In genomic region chr10:84541289-84541637, GRCh38 we compare ENCODE assay signal across 8 cellular contexts.
DNase-seq lines count a peak whose midpoint lies in the region; ATAC-seq and TF ChIP-seq lines count a peak whose summit lies in the region.

No MANE protein-coding gene starts in this region.

- peaks cover 0 to 4% of the 10 kb centered on the region in 2 donors for H3K4me1 ChIP-seq in thoracic aorta (ENCODE audit: control insufficient read depth in 1 of 2, low read depth in 2 of 2)
- peaks cover 6% of the 10 kb centered on the region for H3K4me1 ChIP-seq in mucosa of descending colon (ENCODE audit: low read depth)

- H3K27me3 Mint-ChIP-seq in activated T-cell treated with anti-CD3 and anti-CD28 coated beads, Interleukin-2, amount 50 U/mL, for 24 hours: peaks cover 42% of the 10 kb centered on the region
- peaks cover 9% of the 10 kb centered on the region for H3K27me3 Mint-ChIP-seq in activated T-helper 17 cell treated with anti-CD3 and anti-CD28 coated beads, Interleukin-2, amount 50 U/mL, for 72 hours

- H3K9me3 Mint-ChIP-seq in activated T-cell treated with anti-CD3 and anti-CD28 coated beads, Interleukin-2, amount 50 U/mL, for 24 hours: no peaks in the 10 kb centered on the region
- H3K9me3 Mint-ChIP-seq in activated T-helper 17 cell treated with anti-CD3 and anti-CD28 coated beads, Interleukin-2, amount 50 U/mL, for 72 hours: no peaks in the 10 kb centered on the region

- H3K9me3 ChIP-seq in thoracic aorta: no peaks in the 10 kb centered on the region
- no peaks in the 10 kb centered on the region for H3K9me3 ChIP-seq in mucosa of descending colon

- no peak overlapping the region for H3K27ac ChIP-seq in thoracic aorta

- H3K36me3 Mint-ChIP-seq in activated T-cell treated with anti-CD3 and anti-CD28 coated beads, Interleukin-2, amount 50 U/mL, for 24 hours (ENCODE audit: low read depth): no peaks in the 10 kb centered on the region
- no peaks in the 10 kb centered on the region for H3K36me3 Mint-ChIP-seq in activated T-helper 17 cell treated with anti-CD3 and anti-CD28 coated beads, Interleukin-2, amount 50 U/mL, for 72 hours (ENCODE audit: low read depth)

- peaks cover 16% of the 10 kb centered on the region for H3K4me1 Mint-ChIP-seq in activated T-cell treated with anti-CD3 and anti-CD28 coated beads, Interleukin-2, amount 50 U/mL, for 24 hours (ENCODE audit: low read depth)
- peaks cover 10% of the 10 kb centered on the region for H3K4me1 Mint-ChIP-seq in activated T-helper 17 cell treated with anti-CD3 and anti-CD28 coated beads, Interleukin-2, amount 50 U/mL, for 72 hours

- peak overlapping the region; percentile 63 for H3K4me3 ChIP-seq in thoracic aorta
- no peak overlapping the region for H3K4me3 ChIP-seq in mucosa of descending colon

- ATAC-seq in activated T-helper 17 cell treated with anti-CD3 and anti-CD28 coated beads, Interleukin-2, amount 50 U/mL, for 72 hours (replicated peaks): no peak
- no peak for ATAC-seq in thoracic aorta (ENCODE audit: insufficient number of reproducible peaks, low FRiP score, low read depth)
- no peak for ATAC-seq in mucosa of descending colon

- TF ChIP-seq CTCF in thoracic aorta (IDR thresholded peaks at IDR 0.05) (no peak), mucosa of descending colon (IDR thresholded peaks at IDR 0.05) (no peak)

- H3K36me3 ChIP-seq in thoracic aorta: no peaks in the 10 kb centered on the region
- no peaks in the 10 kb centered on the region for H3K36me3 ChIP-seq in mucosa of descending colon (ENCODE audit: low read depth)

- intact Hi-C loops in mucosa of descending colon (cut with DNase I, micrococcal nuclease): loop anchor here (10.0 kb wide), 1 partner anchor 1834 kb away; no protein-coding TSS in a partner anchor

- peak overlapping the region; percentile 57 for H3K4me3 Mint-ChIP-seq in activated T-cell treated with anti-CD3 and anti-CD28 coated beads, Interleukin-2, amount 50 U/mL, for 24 hours
- H3K4me3 Mint-ChIP-seq in activated T-helper 17 cell treated with anti-CD3 and anti-CD28 coated beads, Interleukin-2, amount 50 U/mL, for 72 hours: peak overlapping the region; percentile 71

- no peaks in the 10 kb centered on the region for H3K27me3 ChIP-seq in thoracic aorta (replicated peaks; ENCODE audit: insufficient read depth)

- no peak for DNase-seq in activated T-cell treated with anti-CD3 and anti-CD28 coated beads, Interleukin-2, amount 50 U/mL, for 24 hours
- DNase-seq in activated T-cell treated with anti-CD3 and anti-CD28 coated beads for 4 hours (no peak), iPS-NIHi11 (ENCODE audit: low spot score) (peak; percentile 61), thoracic aorta (ENCODE audit: low spot score) (no peak), HT-29 (ENCODE audit: low spot score) (no peak), mucosa of descending colon (no peak), cortex of kidney (lab: John Stamatoyannopoulos, UW) (no peak)

- H3K27ac Mint-ChIP-seq in activated T-cell treated with anti-CD3 and anti-CD28 coated beads, Interleukin-2, amount 50 U/mL, for 24 hours: no peak overlapping the region
- H3K27ac Mint-ChIP-seq in activated T-helper 17 cell treated with anti-CD3 and anti-CD28 coated beads, Interleukin-2, amount 50 U/mL, for 72 hours: no peak overlapping the region
